Comparison of ENCODE assay signal across 18 cellular contexts in genomic region chr9:124758691-124759090, GRCh38. TPM values are rescaled to one million over a fixed set of nuclear protein-coding genes. Genes with fewer than 3 reads are reported as not detected.
A peak's percentile ranks its signal among the peaks of the same experiment; 100 is the strongest.
DNase-seq lines count a peak whose midpoint lies in the region; ATAC-seq and TF ChIP-seq lines count a peak whose summit lies in the region.
"Had no signal": no experiment of that assay in that cellular context is flagged by ENCODE, and none has a peak within 500 bp of the region (broad histone marks: within the 10 kb centered on the region; RNA-seq: fewer than 3 reads in every experiment).

No MANE protein-coding gene starts in this region.

- no peak overlapping the region for H2BK120ac ChIP-seq in neuronal stem cell (ENCODE audit: low read depth, low read length)

- DNase-seq in EL (peak; percentile 40), neuronal stem cell (ENCODE audit: low spot score) (no peak), T-helper 1 cell (no peak), NCI-H510A (lab: John Stamatoyannopoulos, UW) (no peak)
- DNase-seq: activated CD4-positive, alpha-beta T cell treated with anti-CD3 and anti-CD28 coated beads for 1 hour; activated T-cell treated with anti-CD3 and anti-CD28 coated beads, Interleukin-2, amount 50 U/mL, for 72 hours; DND-41; hippocampal formation; kidney; NCI-H1417 treated with DMSO at 0.1 percent for 48 hours; NCI-H526 treated with DMSO at 0.1 percent for 48 hours had no signal

- no peak for ATAC-seq in GM21528 (IDR thresholded peaks at IDR 0.05; ENCODE audit: low FRiP score, unreplicated experiment)
- ATAC-seq: activated naive CD4-positive, alpha-beta T cell treated with anti-CD3 and anti-CD28 coated beads, Interleukin-2, amount 50 U/mL, for 72 hours; activated T-cell treated with anti-CD3 and anti-CD28 coated beads, Interleukin-2, amount 50 U/mL, for 72 hours had no signal

- peak overlapping the region; percentile 71 for H3K27ac Mint-ChIP-seq in dendritic cell treated with granulocyte-macrophage colony-stimulating factor and Interleukin-4, amounts not matched to agents 40 ng/mL and 50 ng/mL, for 4 days
- H3K27ac Mint-ChIP-seq: activated naive CD4-positive, alpha-beta T cell treated with anti-CD3 and anti-CD28 coated beads, Interleukin-2, amount 50 U/mL, for 72 hours; activated T-cell treated with anti-CD3 and anti-CD28 coated beads, Interleukin-2, amount 50 U/mL, for 72 hours; memory B cell had no signal

- TF ChIP-seq CTCF in OCI-LY3 (IDR thresholded peaks at IDR 0.05; ENCODE audit: low read depth, low read length): no peak

- H3K4me2 ChIP-seq in OCI-LY3 (ENCODE audit: low read length) (peak overlapping the region; percentile 65), neuronal stem cell (ENCODE audit: insufficient read depth, low read length, poor library complexity, severe bottlenecking) (no peak overlapping the region)

- no peaks in the 10 kb centered on the region for H3K79me1 ChIP-seq in neuronal stem cell (ENCODE audit: low read depth, low read length)

- 0 out of 2 replicates have a peak, but pooled peaks cover 3% of the 10 kb centered on the region for H3K27me3 ChIP-seq in OCI-LY3 (ENCODE audit: low read depth, low read length)
- H3K27me3 ChIP-seq in neuronal stem cell (ENCODE audit: control insufficient read depth in 3 of 3, insufficient read depth in 3 of 3, low read depth in 1 of 3, low read length in 3 of 3): no peaks in the 10 kb centered on the region
- H3K27me3 ChIP-seq: body of pancreas, SJSA1 had no signal

- peaks cover 59% of the 10 kb centered on the region for H3K4me1 Mint-ChIP-seq in dendritic cell treated with granulocyte-macrophage colony-stimulating factor and Interleukin-4, amounts not matched to agents 40 ng/mL and 50 ng/mL, for 4 days (ENCODE audit: low read depth)

- H3K23ac ChIP-seq in neuronal stem cell (ENCODE audit: low read depth, low read length, poor library complexity): no peak overlapping the region

- peak overlapping the region; percentile 43 for H3K4me3 ChIP-seq in OCI-LY3 (ENCODE audit: low read length)
- no peak overlapping the region for H3K4me3 ChIP-seq in neuronal stem cell (ENCODE audit: low read length in 2 of 2)
- H3K4me3 ChIP-seq: body of pancreas, SJSA1 had no signal

- H4K91ac ChIP-seq in neuronal stem cell (ENCODE audit: low read depth, low read length, poor library complexity): no peak overlapping the region

- no peaks in the 10 kb centered on the region for H3K9me3 Mint-ChIP-seq in dendritic cell treated with granulocyte-macrophage colony-stimulating factor and Interleukin-4, amounts not matched to agents 40 ng/mL and 50 ng/mL, for 4 days
- H3K9me3 Mint-ChIP-seq: activated naive CD4-positive, alpha-beta T cell treated with anti-CD3 and anti-CD28 coated beads, Interleukin-2, amount 50 U/mL, for 72 hours; activated T-cell treated with anti-CD3 and anti-CD28 coated beads, Interleukin-2, amount 50 U/mL, for 72 hours; memory B cell had no signal

- H2BK5ac ChIP-seq in neuronal stem cell (ENCODE audit: low read length): no peak overlapping the region

- H4K8ac ChIP-seq in neuronal stem cell (ENCODE audit: low read depth, low read length): no peak overlapping the region

- H3K27me3 Mint-ChIP-seq in dendritic cell treated with granulocyte-macrophage colony-stimulating factor and Interleukin-4, amounts not matched to agents 40 ng/mL and 50 ng/mL, for 4 days: no peaks in the 10 kb centered on the region

- no peak overlapping the region for H3K4ac ChIP-seq in neuronal stem cell (ENCODE audit: low read length)

- intact Hi-C loops in dendritic cell treated with granulocyte-macrophage colony-stimulating factor and Interleukin-4, amounts not matched to agents 40 ng/mL and 50 ng/mL, for 4 days (cut with micrococcal nuclease): no loop called here

- H3K79me2 ChIP-seq in OCI-LY3 (ENCODE audit: low read length): peaks cover 96% of the 10 kb centered on the region

- H4K20me1 ChIP-seq in OCI-LY3 (ENCODE audit: insufficient read depth, low read length): peaks cover 93% of the 10 kb centered on the region

- H2BK12ac ChIP-seq in neuronal stem cell (ENCODE audit: low read length): no peak overlapping the region

- H3K36me3 Mint-ChIP-seq in dendritic cell treated with granulocyte-macrophage colony-stimulating factor and Interleukin-4, amounts not matched to agents 40 ng/mL and 50 ng/mL, for 4 days (ENCODE audit: low read depth): no peaks in the 10 kb centered on the region
- H3K36me3 Mint-ChIP-seq: activated naive CD4-positive, alpha-beta T cell treated with anti-CD3 and anti-CD28 coated beads, Interleukin-2, amount 50 U/mL, for 72 hours; memory B cell had no signal

- H3K18ac ChIP-seq in neuronal stem cell (ENCODE audit: low read length): no peak overlapping the region

- H3K9ac ChIP-seq in OCI-LY3 (ENCODE audit: low read length): no peak overlapping the region
- H3K9ac ChIP-seq in neuronal stem cell (ENCODE audit: low read depth, low read length, poor library complexity): no peak overlapping the region

- H2AK5ac ChIP-seq in neuronal stem cell (ENCODE audit: low read depth, low read length): no peak overlapping the region

- no peak overlapping the region for H3K27ac ChIP-seq in OCI-LY3 (ENCODE audit: low read length)
- peak overlapping the region; percentile 14 for H3K27ac ChIP-seq in neuronal stem cell (replicated peaks; ENCODE audit: low read length)
- H3K27ac ChIP-seq: SJSA1 had no signal

- H2BK15ac ChIP-seq in neuronal stem cell (ENCODE audit: low read length): no peak overlapping the region

- H3K36me3 ChIP-seq in OCI-LY3 (replicated peaks; ENCODE audit: low read depth, low read length) (no peaks in the 10 kb centered on the region), neuronal stem cell (replicated peaks in 1 of 2; ENCODE audit: control insufficient read depth in 2 of 2, insufficient read depth in 2 of 2, low read length in 2 of 2) (no peaks in the 10 kb centered on the region)
- H3K36me3 ChIP-seq: SJSA1 had no signal

- no peaks in the 10 kb centered on the region for H3K9me3 ChIP-seq in OCI-LY3 (ENCODE audit: insufficient read depth, low read length)
- H3K9me3 ChIP-seq in neuronal stem cell (replicated peaks in 1 of 2; ENCODE audit: control insufficient read depth in 2 of 2, insufficient read depth in 1 of 2, low read depth in 1 of 2, low read length in 2 of 2): no peaks in the 10 kb centered on the region
- H3K9me3 ChIP-seq: body of pancreas, SJSA1 had no signal

- no peak overlapping the region for H2AFZ ChIP-seq in OCI-LY3 (ENCODE audit: low read depth, low read length)
- no peak overlapping the region for H2AFZ ChIP-seq in neuronal stem cell (ENCODE audit: low read length)

- H3K4me1 ChIP-seq in OCI-LY3 (ENCODE audit: low read length) (peaks cover 23% of the 10 kb centered on the region), neuronal stem cell (ENCODE audit: control insufficient read depth in 2 of 2, insufficient read depth in 1 of 2, low read depth in 1 of 2, low read length in 2 of 2) (peaks cover 15 to 39% of the 10 kb centered on the region in 2 donors)

- no peak overlapping the region for H3K4me3 Mint-ChIP-seq in dendritic cell treated with granulocyte-macrophage colony-stimulating factor and Interleukin-4, amounts not matched to agents 40 ng/mL and 50 ng/mL, for 4 days
- H3K4me3 Mint-ChIP-seq: activated T-cell treated with anti-CD3 and anti-CD28 coated beads, Interleukin-2, amount 50 U/mL, for 72 hours; memory B cell had no signal

- H3K14ac ChIP-seq in neuronal stem cell (ENCODE audit: low read length): no peak overlapping the region

RNA-seq across cellular contexts. Expression of gene NR6A1, which starts 12.4 kb away (rescaled TPM):
- 109 TPM for polyA plus RNA-seq in neuronal stem cell (2013, experiment 1 of 2)
- 113 TPM for polyA plus RNA-seq in neuronal stem cell (2013, experiment 2 of 2)

RNA-seq across cellular contexts. Expression of gene OLFML2A, which starts 18.2 kb away (rescaled TPM):
- 3.4 TPM for polyA plus RNA-seq in neuronal stem cell (2013, experiment 1 of 2)
- polyA plus RNA-seq in neuronal stem cell (2013, experiment 2 of 2): 3.6 TPM
